Comparison of ENCODE assay signal across 18 cellular contexts in the genomic region with DNA sequence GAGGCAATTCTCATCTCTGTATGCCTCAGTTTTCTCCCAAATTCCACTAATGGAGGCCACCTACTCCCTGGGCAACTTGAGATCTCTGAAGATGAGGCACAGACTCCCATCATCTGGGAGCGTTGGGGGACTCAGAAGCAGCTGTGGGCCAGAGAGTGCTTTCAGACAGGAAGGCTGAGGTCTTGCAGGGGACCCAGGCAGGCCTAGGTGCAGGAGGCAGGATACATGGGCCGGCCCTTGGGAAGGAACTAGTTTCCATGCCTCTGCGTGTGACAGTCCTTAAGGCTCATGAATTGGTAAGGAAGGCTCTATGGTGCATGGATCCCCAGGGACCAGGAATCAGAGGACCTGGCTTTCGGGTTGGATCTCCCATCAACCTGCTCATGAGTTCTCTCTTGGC. TPM values are rescaled to one million over a fixed set of nuclear protein-coding genes. Genes with fewer than 3 reads are reported as not detected.
DNase-seq lines count a peak whose midpoint lies in the region; ATAC-seq and TF ChIP-seq lines count a peak whose summit lies in the region.
"Had no signal": no experiment of that assay in that cellular context is flagged by ENCODE, and none has a peak within 500 bp of the region (broad histone marks: within the 10 kb centered on the region; RNA-seq: fewer than 3 reads in every experiment).

No MANE protein-coding gene starts in this region.

- H3K4me3 ChIP-seq in tibial nerve, result no peak overlapping the region
- no peak overlapping the region for H3K4me3 ChIP-seq in body of pancreas
- H3K4me3 ChIP-seq: right lobe of liver had no signal

- H3K4me3 Mint-ChIP-seq in IgD-negative memory B cell, result peak overlapping the region; percentile 77 to 94 (median 88)
- H3K4me3 Mint-ChIP-seq in activated naive CD8-positive, alpha-beta T cell treated with anti-CD3 and anti-CD28 coated beads, Interleukin-2, amount 50 U/mL, for 24 hours, result no peak overlapping the region
- H3K4me3 Mint-ChIP-seq in neural crest cell, result peak overlapping the region; percentile 31
- H3K4me3 Mint-ChIP-seq: stimulated activated naive CD8-positive, alpha-beta T cell treated with anti-CD3 and anti-CD28 coated beads, Interleukin-15, Interleukin-2, amounts not matched to agents 100 ng/mL and 50 ng/mL, for 24 hours had no signal

- H3K27me3 Mint-ChIP-seq in IgD-negative memory B cell (no peaks in the 10 kb centered on the region), neural crest cell (ENCODE audit: low read depth) (no peaks in the 10 kb centered on the region)
- H3K27me3 Mint-ChIP-seq in activated naive CD8-positive, alpha-beta T cell treated with anti-CD3 and anti-CD28 coated beads, Interleukin-2, amount 50 U/mL, for 24 hours, result no peaks in the 10 kb centered on the region
- H3K27me3 Mint-ChIP-seq: stimulated activated naive CD8-positive, alpha-beta T cell treated with anti-CD3 and anti-CD28 coated beads, Interleukin-15, Interleukin-2, amounts not matched to agents 100 ng/mL and 50 ng/mL, for 24 hours had no signal

- H3K27ac Mint-ChIP-seq in IgD-negative memory B cell (peak overlapping the region; percentile 92 to 95 (median 93)), neural crest cell (ENCODE audit: unreplicated experiment) (no peak overlapping the region)
- peak overlapping the region; percentile 39 for H3K27ac Mint-ChIP-seq in activated naive CD8-positive, alpha-beta T cell treated with anti-CD3 and anti-CD28 coated beads, Interleukin-2, amount 50 U/mL, for 24 hours

- H3K9me3 ChIP-seq in tibial nerve (no peaks in the 10 kb centered on the region), body of pancreas (no peaks in the 10 kb centered on the region)
- H3K9me3 ChIP-seq: right lobe of liver had no signal

- H3K27me3 ChIP-seq in tibial nerve, result no peaks in the 10 kb centered on the region
- no peaks in the 10 kb centered on the region for H3K27me3 ChIP-seq in body of pancreas
- H3K27me3 ChIP-seq: right lobe of liver had no signal

- H3K4me1 Mint-ChIP-seq in IgD-negative memory B cell (peaks cover 61 to 69% (median 63%) of the 10 kb centered on the region in 3 donors), neural crest cell (peaks cover 90% of the 10 kb centered on the region)
- peaks cover 49% of the 10 kb centered on the region for H3K4me1 Mint-ChIP-seq in activated naive CD8-positive, alpha-beta T cell treated with anti-CD3 and anti-CD28 coated beads, Interleukin-2, amount 50 U/mL, for 24 hours

- H3K9me3 Mint-ChIP-seq in IgD-negative memory B cell (no peaks in the 10 kb centered on the region), neural crest cell (no peaks in the 10 kb centered on the region)
- H3K9me3 Mint-ChIP-seq in activated naive CD8-positive, alpha-beta T cell treated with anti-CD3 and anti-CD28 coated beads, Interleukin-2, amount 50 U/mL, for 24 hours, result no peaks in the 10 kb centered on the region
- H3K9me3 Mint-ChIP-seq: stimulated activated naive CD8-positive, alpha-beta T cell treated with anti-CD3 and anti-CD28 coated beads, Interleukin-15, Interleukin-2, amounts not matched to agents 100 ng/mL and 50 ng/mL, for 24 hours had no signal

- 94 to 100% methylated on average over 2 to 4 of the region's 4 CpGs for WGBS in tibial nerve, 2 donors
- 96% methylated on average over 4 of the region's 4 CpGs; no CpG with 5 or more reads in 1 of the 2 donors for WGBS in body of pancreas, 2 donors

- no peak for TF ChIP-seq POLR2A in tibial nerve (IDR thresholded peaks at IDR 0.05)
- TF ChIP-seq POLR2A in body of pancreas (IDR thresholded peaks at IDR 0.05), result no peak

- peaks cover 0 to 89% (median 76%) of the 10 kb centered on the region in 4 donors for H3K4me1 ChIP-seq in tibial nerve
- peaks cover 83% of the 10 kb centered on the region for H3K4me1 ChIP-seq in body of pancreas

- no peak for TF ChIP-seq EP300 in tibial nerve (IDR thresholded peaks at IDR 0.05)

- no peak for TF ChIP-seq CTCF in neural crest cell (conservative IDR thresholded peaks at IDR 0.05)
- TF ChIP-seq CTCF in tibial nerve (IDR thresholded peaks at IDR 0.05), result no peak
- TF ChIP-seq CTCF in body of pancreas (IDR thresholded peaks at IDR 0.05), result no peak

- no peak for DNase-seq in activated naive CD8-positive, alpha-beta T cell treated with anti-CD3 and anti-CD28 coated beads, Interleukin-2, amount 50 U/mL, for 24 hours
- no peak for DNase-seq in neural crest cell (ENCODE audit: low read depth, low spot score)
- DNase-seq in tibial nerve (ENCODE audit: low spot score in 2 of 2), result no peak
- DNase-seq in NCI-H2029 treated with DMSO at 0.1 percent for 48 hours (lab: John Stamatoyannopoulos, UW), result no peak
- DNase-seq in body of pancreas, result no peak
- DNase-seq: activated naive CD4-positive, alpha-beta T cell; AML-193; cortex of kidney; GDM1; left cardiac atrium; NCI-H1436 treated with DMSO at 0.1 percent for 48 hours; NCI-H2227 treated with DMSO at 0.1 percent for 48 hours; nucleus accumbens; right lobe of liver had no signal

- H3K36me3 ChIP-seq in tibial nerve (no peaks in the 10 kb centered on the region), body of pancreas (replicated peaks in 1 of 2; ENCODE audit: insufficient read depth in 1 of 2, low read depth in 2 of 2) (no peaks in the 10 kb centered on the region)
- H3K36me3 ChIP-seq: right lobe of liver had no signal

- no peak for ATAC-seq in activated naive CD8-positive, alpha-beta T cell treated with anti-CD3 and anti-CD28 coated beads, Interleukin-2, amount 50 U/mL, for 24 hours
- ATAC-seq in HG03571 (IDR thresholded peaks at IDR 0.05; ENCODE audit: unreplicated experiment) (no peak), GM21619 (IDR thresholded peaks at IDR 0.05; ENCODE audit: unreplicated experiment) (no peak), body of pancreas (no peak)
- ATAC-seq: left cardiac atrium, right lobe of liver had no signal

- H3K36me3 Mint-ChIP-seq in IgD-negative memory B cell (peaks cover 4% of the 10 kb centered on the region), neural crest cell (ENCODE audit: low read depth) (no peaks in the 10 kb centered on the region)
- no peaks in the 10 kb centered on the region for H3K36me3 Mint-ChIP-seq in activated naive CD8-positive, alpha-beta T cell treated with anti-CD3 and anti-CD28 coated beads, Interleukin-2, amount 50 U/mL, for 24 hours (ENCODE audit: low read depth)

- peak overlapping the region in 3 of 4 donors; percentile 42 to 96 (median 83) for H3K27ac ChIP-seq in tibial nerve
- no peak overlapping the region for H3K27ac ChIP-seq in body of pancreas
- H3K27ac ChIP-seq: right lobe of liver had no signal

- intact Hi-C loops in body of pancreas (cut with DNase I), result no loop called here

RNA-seq across cellular contexts. Expression of a gene that starts 14.5 kb away (rescaled TPM):
- 5.8 TPM for polyA plus RNA-seq in IgD-negative memory B cell
- total RNA-seq in neural crest cell (18.0 and 23.0 TPM in 2 replicates), tibial nerve (1 to 10 TPM; 2.7 to 6.3 (median 4.2) TPM), body of pancreas (10 to 100 TPM in 1 of 2 donors, 1 to 10 TPM in 1; 4.3 to 16.1 TPM)

RNA-seq across cellular contexts. Expression of a gene that starts 55.2 kb away (rescaled TPM):
- 753 TPM for polyA plus RNA-seq in IgD-negative memory B cell
- 229 and 234 TPM in 2 replicates for total RNA-seq in neural crest cell
- total RNA-seq in tibial nerve, result 100 to 1,000 TPM; 194 to 357 (median 229) TPM
- 100 to 1,000 TPM; 122 to 209 TPM for total RNA-seq in body of pancreas

Comparison
In these comparisons a context has a peak if more than half of its experiments do, and no peak if none do; other contexts are left out.
1. H3K27ac ChIP-seq: peak in tibial nerve (3 of 4); none in body of pancreas (0 of 4).